8 cellular contexts compared by ENCODE assay signal in genomic region chr17:17972952-17973254, GRCh38. TPM values are rescaled to one million over a fixed set of nuclear protein-coding genes. Genes with fewer than 3 reads are reported as not detected.
DNase-seq lines count a peak whose midpoint lies in the region; ATAC-seq and TF ChIP-seq lines count a peak whose summit lies in the region.

No MANE protein-coding gene starts in this region.

- no peaks in the 10 kb centered on the region for H3K9me3 ChIP-seq in testis

- CTCF ChIA-PET in activated CD4-positive, alpha-beta T cell treated with anti-CD3 and anti-CD28 coated beads for 36 hours (lab: Charles Lee): interaction anchor here (0.9 to 1.9 kb wide), 7 partner anchors 12 to 63 kb away, joined by 3 to 8 read pairs (median 5); no protein-coding TSS in a partner anchor

- TF ChIP-seq POLR2A in testis (IDR thresholded peaks at IDR 0.05): no peak

- H3K27ac Mint-ChIP-seq in activated CD4-positive, alpha-beta T cell treated with anti-CD3 and anti-CD28 coated beads for 36 hours: peak overlapping the region; percentile 70
- H3K27ac Mint-ChIP-seq in activated naive CD8-positive, alpha-beta T cell treated with anti-CD3 and anti-CD28 coated beads for 36 hours: peak overlapping the region; percentile 76

- no peak for DNase-seq in activated CD4-positive, alpha-beta T cell treated with anti-CD3 and anti-CD28 coated beads for 36 hours
- DNase-seq in activated CD4-positive, alpha-beta T cell treated with anti-CD3 and anti-CD28 coated beads, Interleukin-2, amount 50 U/mL, for 4 hours: no peak
- DNase-seq in activated naive CD8-positive, alpha-beta T cell treated with anti-CD3 and anti-CD28 coated beads for 36 hours: no peak
- no peak for DNase-seq in kidney epithelial cell (ENCODE audit: low read depth)
- no peak for DNase-seq in testis
- DNase-seq in DMS53 treated with DMSO at 0.1 percent for 48 hours (lab: John Stamatoyannopoulos, UW; ENCODE audit: unreplicated experiment): no peak

- TF ChIP-seq CTCF in kidney epithelial cell (IDR thresholded peaks at IDR 0.05; ENCODE audit: insufficient read depth, low read length, poor library complexity, severe bottlenecking) (no peak), testis (IDR thresholded peaks at IDR 0.05) (no peak)

- H3K36me3 Mint-ChIP-seq in activated CD4-positive, alpha-beta T cell treated with anti-CD3 and anti-CD28 coated beads for 36 hours (ENCODE audit: low read depth): no peaks in the 10 kb centered on the region
- no peaks in the 10 kb centered on the region for H3K36me3 Mint-ChIP-seq in activated naive CD8-positive, alpha-beta T cell treated with anti-CD3 and anti-CD28 coated beads for 36 hours

- no peak for ATAC-seq in activated CD4-positive, alpha-beta T cell treated with anti-CD3 and anti-CD28 coated beads for 36 hours
- ATAC-seq in GM18519 (IDR thresholded peaks at IDR 0.05; ENCODE audit: low FRiP score, unreplicated experiment): no peak
- ATAC-seq in GM18517 (IDR thresholded peaks at IDR 0.05; ENCODE audit: unreplicated experiment): no peak

- H3K4me3 ChIP-seq in kidney epithelial cell (ENCODE audit: low read depth, low read length) (peak overlapping the region; percentile 77), testis (peak overlapping the region; percentile 49 to 93)

- H3K9me3 Mint-ChIP-seq in activated CD4-positive, alpha-beta T cell treated with anti-CD3 and anti-CD28 coated beads for 36 hours (ENCODE audit: low read depth): no peaks in the 10 kb centered on the region
- H3K9me3 Mint-ChIP-seq in activated naive CD8-positive, alpha-beta T cell treated with anti-CD3 and anti-CD28 coated beads for 36 hours: no peaks in the 10 kb centered on the region

- peak overlapping the region; percentile 86 for H3K4me3 Mint-ChIP-seq in activated CD4-positive, alpha-beta T cell treated with anti-CD3 and anti-CD28 coated beads for 36 hours
- H3K4me3 Mint-ChIP-seq in activated naive CD8-positive, alpha-beta T cell treated with anti-CD3 and anti-CD28 coated beads for 36 hours: peak overlapping the region; percentile 91

- 4 to 5% methylated on average over 3 to 13 of the region's 13 CpGs for WGBS in testis, 2 donors

- no peaks in the 10 kb centered on the region for H3K27me3 Mint-ChIP-seq in activated CD4-positive, alpha-beta T cell treated with anti-CD3 and anti-CD28 coated beads for 36 hours
- no peaks in the 10 kb centered on the region for H3K27me3 Mint-ChIP-seq in activated naive CD8-positive, alpha-beta T cell treated with anti-CD3 and anti-CD28 coated beads for 36 hours

- peaks cover 11% of the 10 kb centered on the region for H3K4me1 ChIP-seq in testis

- H3K36me3 ChIP-seq in kidney epithelial cell (ENCODE audit: control insufficient read depth, insufficient read depth, low read length) (no peaks in the 10 kb centered on the region), testis (ENCODE audit: low read depth, missing control alignments) (no peaks in the 10 kb centered on the region)

- POLR2A ChIA-PET in activated CD4-positive, alpha-beta T cell treated with anti-CD3 and anti-CD28 coated beads for 36 hours (lab: Charles Lee): interaction anchor here (0.9 to 1.6 kb wide), 3 partner anchors 14 to 137 kb away, joined by 5 to 19 read pairs (median 6); partner anchors contain the start of gene SREBF1

- peak overlapping the region in 1 of 2 donors; percentile 52 for H3K27ac ChIP-seq in testis

- no peaks in the 10 kb centered on the region for H3K27me3 ChIP-seq in kidney epithelial cell (ENCODE audit: control insufficient read depth, insufficient read depth, low read length)
- H3K27me3 ChIP-seq in testis: no peaks in the 10 kb centered on the region

- intact Hi-C loops in activated CD4-positive, alpha-beta T cell treated with anti-CD3 and anti-CD28 coated beads for 36 hours (cut with DNase I, micrococcal nuclease): loop anchor here (1.0 to 2.0 kb wide), 15 partner anchors 15 to 496 kb away; partner anchors contain the start of genes ATPAF2 (in 2 of the 2), GID4 (in 2 of the 2), PEMT (in 2 of the 2) and ALKBH5 (in 1 of the 2)
- intact Hi-C loops in testis (cut with DNase I; ENCODE audit: low total_unique reads): no loop called here

- H3K4me1 Mint-ChIP-seq in activated CD4-positive, alpha-beta T cell treated with anti-CD3 and anti-CD28 coated beads for 36 hours: peaks cover 33% of the 10 kb centered on the region
- H3K4me1 Mint-ChIP-seq in activated naive CD8-positive, alpha-beta T cell treated with anti-CD3 and anti-CD28 coated beads for 36 hours: peaks cover 27% of the 10 kb centered on the region

RNA-seq across cellular contexts. Expression of gene DRC3, which starts 0.2 kb away (rescaled TPM):
- total RNA-seq in activated CD4-positive, alpha-beta T cell treated with anti-CD3 and anti-CD28 coated beads for 36 hours: under 1 TPM; 0.11 to 0.18 TPM
- total RNA-seq in activated naive CD8-positive, alpha-beta T cell treated with anti-CD3 and anti-CD28 coated beads for 36 hours: under 1 TPM; 0.18 to 0.52 TPM
- 3.9 and 17.7 TPM in 2 replicates for total RNA-seq in kidney epithelial cell
- total RNA-seq in testis: 10 to 100 TPM; 21.6 to 22.1 TPM
- 57.4 TPM for polyA plus RNA-seq in testis (ENCODE audit: insufficient read depth, low read depth, low replicate concordance)

RNA-seq across cellular contexts. Expression of gene TOM1L2, which starts 0.7 kb away (rescaled TPM):
- 10 to 100 TPM; 11.3 to 11.9 TPM for total RNA-seq in activated CD4-positive, alpha-beta T cell treated with anti-CD3 and anti-CD28 coated beads for 36 hours
- 1 to 10 TPM; 8.5 to 9.0 TPM for total RNA-seq in activated naive CD8-positive, alpha-beta T cell treated with anti-CD3 and anti-CD28 coated beads for 36 hours
- total RNA-seq in kidney epithelial cell (16.3 and 17.7 TPM in 2 replicates), testis (100 to 1,000 TPM; 218 to 221 TPM)
- 92.4 TPM for polyA plus RNA-seq in testis (ENCODE audit: insufficient read depth, low read depth, low replicate concordance)

Comparison
In these comparisons a context has a peak if more than half of its experiments do, and no peak if none do; other contexts are left out.
1. RNA of gene TOM1L2, which starts 0.7 kb away (total RNA-seq): 218 to 221 TPM in testis; 16.3 to 17.7 TPM in kidney epithelial cell, 11.3 to 11.9 TPM in activated CD4-positive, alpha-beta T cell treated with anti-CD3 and anti-CD28 coated beads for 36 hours and 8.5 to 9.0 TPM in activated naive CD8-positive, alpha-beta T cell treated with anti-CD3 and anti-CD28 coated beads for 36 hours; every median in the first group is over 10 times any median in the second.